In genomic region chr2:239150125-239151011, GRCh38 we compare ENCODE assay signal across 1 cellular context.
A peak's percentile ranks its signal among the peaks of the same experiment; 100 is the strongest.
TF ChIP-seq lines count a peak whose summit lies in the region.

No MANE protein-coding gene starts in this region.

TF ChIP-seq in HepG2, 621 proteins besides CTCF, POLR2A, EP300 and RAD21 (continued from another document):
- TF ChIP-seq RFX3 (CRISPR knock-in tag; IDR thresholded peaks at IDR 0.05): no peak
- no peak for TF ChIP-seq ZFYVE20 (CRISPR knock-in tag; IDR thresholded peaks at IDR 0.05; ENCODE audit: borderline replicate concordance, low read depth)
- TF ChIP-seq NBN (conservative IDR thresholded peaks at IDR 0.05): peak; percentile 94
- TF ChIP-seq ZNF503 (CRISPR knock-in tag; IDR thresholded peaks at IDR 0.05): no peak
- no peak for TF ChIP-seq ZNF468 (CRISPR knock-in tag; IDR thresholded peaks at IDR 0.05)
- TF ChIP-seq NONO (IDR thresholded peaks at IDR 0.05): 0 out of 2 replicates have a peak, but pooled peaks have one; percentile 50
- no peak for TF ChIP-seq NONO (CRISPR knock-in tag; conservative IDR thresholded peaks at IDR 0.05)
- TF ChIP-seq ARNT (IDR thresholded peaks at IDR 0.05): 0 out of 2 replicates have a peak, but pooled peaks have one; percentile 37
- TF ChIP-seq PHB2 (IDR thresholded peaks at IDR 0.05; ENCODE audit: partially characterized antibody): peak; percentile 25
- TF ChIP-seq SOX6 (IDR thresholded peaks at IDR 0.05): 0 out of 2 replicates have a peak, but pooled peaks have one; percentile 54
- TF ChIP-seq SOX6 (CRISPR knock-in tag; IDR thresholded peaks at IDR 0.05): no peak
- no peak for TF ChIP-seq PHF21A (CRISPR knock-in tag; IDR thresholded peaks at IDR 0.05)
- TF ChIP-seq ATRX (CRISPR knock-in tag; IDR thresholded peaks at IDR 0.05; ENCODE audit: borderline replicate concordance): no peak
